ENCODE assay signal across 8 cellular contexts in genomic region chr12:6532927-6533652, GRCh38. TPM values are rescaled to one million over a fixed set of nuclear protein-coding genes. Genes with fewer than 3 reads are reported as not detected.
DNase-seq lines count a peak whose midpoint lies in the region; ATAC-seq, FAIRE-seq and TF ChIP-seq lines count a peak whose summit lies in the region.

No MANE protein-coding gene starts in this region.

- no peaks in the 10 kb centered on the region for H3K9me3 ChIP-seq in A673 (ENCODE audit: low read depth, low read length, poor library complexity, severe bottlenecking)

- peaks cover 40% of the 10 kb centered on the region for H3K4me1 ChIP-seq in A673 (ENCODE audit: insufficient read depth, low read length, poor library complexity, severe bottlenecking)
- peaks cover 26% of the 10 kb centered on the region for H3K4me1 ChIP-seq in foreskin keratinocyte

- H3K9me3 Mint-ChIP-seq in natural killer cell treated with Interleukin-12 subunit alpha and Interleukin-12 subunit beta and Interleukin-15 and Interleukin-18, amount 100 ng/mL, for 72 hours = no peaks in the 10 kb centered on the region

- peaks cover 39 to 51% of the 10 kb centered on the region in 2 donors for H3K4me1 Mint-ChIP-seq in natural killer cell treated with Interleukin-12 subunit alpha and Interleukin-12 subunit beta and Interleukin-15 and Interleukin-18, amount 100 ng/mL, for 72 hours (ENCODE audit: low read depth in 2 of 2)

- peak; percentile 3 for ATAC-seq in HG03025 (IDR thresholded peaks at IDR 0.05; ENCODE audit: low FRiP score, unreplicated experiment)
- peak; percentile 36 for ATAC-seq in foreskin keratinocyte
- no peak for ATAC-seq in natural killer cell treated with Interleukin-12 subunit alpha and Interleukin-12 subunit beta and Interleukin-15 and Interleukin-18, amount 100 ng/mL, for 72 hours

- FAIRE-seq in urothelium cell line (lab: Jason Lieb, UNC) = peak; percentile 82

- peaks cover 30% of the 10 kb centered on the region for H3K36me3 Mint-ChIP-seq in natural killer cell treated with Interleukin-12 subunit alpha and Interleukin-12 subunit beta and Interleukin-15 and Interleukin-18, amount 100 ng/mL, for 72 hours

- BruUV-seq in A673 (replicated peaks; lab: Mats Ljungman, UMichigan) = no TSS peak

- H3K4me3 Mint-ChIP-seq in natural killer cell treated with Interleukin-12 subunit alpha and Interleukin-12 subunit beta and Interleukin-15 and Interleukin-18, amount 100 ng/mL, for 72 hours = peak overlapping the region; percentile 97

- POLR2A ChIA-PET in A673 (lab: Charles Lee; ENCODE audit: low non-redundant PET) = no interaction called here

- H3K27me3 Mint-ChIP-seq in natural killer cell treated with Interleukin-12 subunit alpha and Interleukin-12 subunit beta and Interleukin-15 and Interleukin-18, amount 100 ng/mL, for 72 hours = no peaks in the 10 kb centered on the region

- intact Hi-C loops in A673 (cut with micrococcal nuclease; ENCODE audit: unreplicated experiment) = no loop called here

- peak overlapping the region; percentile 84 for H3K4me3 ChIP-seq in A673 (ENCODE audit: low read depth, low read length, poor library complexity, severe bottlenecking)
- H3K4me3 ChIP-seq in GM12864 (ENCODE audit: low read depth, low read length) = peak overlapping the region; percentile 80

- H3K27ac ChIP-seq in A673 (ENCODE audit: low read depth, low read length, poor library complexity, severe bottlenecking) (peak overlapping the region; percentile 96), foreskin keratinocyte (peak overlapping the region; percentile 58)

- CTCF ChIA-PET in A673 (lab: Charles Lee) = no interaction called here

- H3K36me3 ChIP-seq in A673 (ENCODE audit: insufficient read depth, low read length, poor library complexity, severe bottlenecking) = peaks cover 74% of the 10 kb centered on the region

- H3K27ac Mint-ChIP-seq in natural killer cell treated with Interleukin-12 subunit alpha and Interleukin-12 subunit beta and Interleukin-15 and Interleukin-18, amount 100 ng/mL, for 72 hours = peak overlapping the region; percentile 99 to 100

- H3K27me3 ChIP-seq in A673 (replicated peaks; ENCODE audit: insufficient read depth, low read depth, low read length, poor library complexity) (no peaks in the 10 kb centered on the region), foreskin keratinocyte (no peaks in the 10 kb centered on the region)

- peak; percentile 88 for DNase-seq in A673 (ENCODE audit: low spot score)
- DNase-seq in GM12864 (ENCODE audit: low read depth) = no peak
- peak; percentile 64 for DNase-seq in NCI-H345 treated with DMSO at 0.1 percent for 48 hours (lab: John Stamatoyannopoulos, UW; ENCODE audit: unreplicated experiment)
- DNase-seq in activated effector memory CD4-positive, alpha-beta T cell treated with Interleukin-2 at 50 U/mL for 16 hours = peak; percentile 16
- DNase-seq in foreskin keratinocyte = no peak
- peak; percentile 77 for DNase-seq in natural killer cell treated with Interleukin-12 subunit alpha and Interleukin-12 subunit beta and Interleukin-15 and Interleukin-18, amount 100 ng/mL, for 72 hours (ENCODE audit: low spot score)
- DNase-seq in urothelium cell line (ENCODE audit: low spot score) = peak; percentile 76

- TF ChIP-seq CTCF in A673 (conservative IDR thresholded peaks at IDR 0.05; ENCODE audit: low read depth, low read length) (no peak), GM12864 (IDR thresholded peaks at IDR 0.05; ENCODE audit: low read depth, low read length, missing control alignments) (no peak), foreskin keratinocyte (conservative IDR thresholded peaks at IDR 0.05) (no peak)

RNA-seq across cellular contexts. Expression of gene GAPDH, which starts 1.2 kb away (rescaled TPM):
- total RNA-seq in A673 (2021) (5,579 and 5,657 TPM in 2 replicates), foreskin keratinocyte (6,442 and 6,736 TPM in 2 replicates)
- polyA plus RNA-seq in foreskin keratinocyte = 7,678 and 8,217 TPM in 2 replicates
- 1,000 to 10,000 TPM; 4,687 to 5,410 TPM for total RNA-seq in natural killer cell treated with Interleukin-12 subunit alpha and Interleukin-12 subunit beta and Interleukin-15 and Interleukin-18, amount 100 ng/mL, for 72 hours

RNA-seq across cellular contexts. Expression of gene IFFO1, which starts 22.8 kb away (rescaled TPM):
- total RNA-seq in A673 (2021) (16.0 and 16.9 TPM in 2 replicates), foreskin keratinocyte (1.7 and 2.7 TPM in 2 replicates)
- 2.7 and 5.0 TPM in 2 replicates for polyA plus RNA-seq in foreskin keratinocyte
- total RNA-seq in natural killer cell treated with Interleukin-12 subunit alpha and Interleukin-12 subunit beta and Interleukin-15 and Interleukin-18, amount 100 ng/mL, for 72 hours = 10 to 100 TPM; 28.0 to 30.5 TPM

RNA-seq across cellular contexts. Expression of gene NOP2, which starts 35.0 kb away (rescaled TPM):
- total RNA-seq in A673 (2021) (131 and 177 TPM in 2 replicates), foreskin keratinocyte (64.2 and 65.6 TPM in 2 replicates)
- polyA plus RNA-seq in foreskin keratinocyte = 46.8 and 61.1 TPM in 2 replicates
- 100 to 1,000 TPM; 103 to 201 TPM for total RNA-seq in natural killer cell treated with Interleukin-12 subunit alpha and Interleukin-12 subunit beta and Interleukin-15 and Interleukin-18, amount 100 ng/mL, for 72 hours

RNA-seq across cellular contexts. Expression of gene NCAPD2, which starts 39.2 kb away (rescaled TPM):
- 125 and 128 TPM in 2 replicates for total RNA-seq in A673 (2021)
- 64.5 and 86.2 TPM in 2 replicates for total RNA-seq in foreskin keratinocyte
- 26.1 and 35.7 TPM in 2 replicates for polyA plus RNA-seq in foreskin keratinocyte
- total RNA-seq in natural killer cell treated with Interleukin-12 subunit alpha and Interleukin-12 subunit beta and Interleukin-15 and Interleukin-18, amount 100 ng/mL, for 72 hours = 100 to 1,000 TPM in 1 of 2 donors, 10 to 100 TPM in 1; 73.4 to 131 TPM

RNA-seq across cellular contexts. Expression of gene MRPL51, which starts 40.0 kb away (rescaled TPM):
- total RNA-seq in A673 (2021) (378 and 401 TPM in 2 replicates), foreskin keratinocyte (193 and 210 TPM in 2 replicates)
- 303 and 321 TPM in 2 replicates for polyA plus RNA-seq in foreskin keratinocyte
- total RNA-seq in natural killer cell treated with Interleukin-12 subunit alpha and Interleukin-12 subunit beta and Interleukin-15 and Interleukin-18, amount 100 ng/mL, for 72 hours = 100 to 1,000 TPM; 200 to 217 TPM

Comparison
In these comparisons a context has a peak if more than half of its experiments do, and no peak if none do; other contexts are left out.
1. DNase-seq: peak in A673 (single experiment), NCI-H345 treated with DMSO at 0.1 percent for 48 hours (single experiment), activated effector memory CD4-positive, alpha-beta T cell treated with Interleukin-2 at 50 U/mL for 16 hours (single experiment), natural killer cell treated with Interleukin-12 subunit alpha and Interleukin-12 subunit beta and Interleukin-15 and Interleukin-18, amount 100 ng/mL, for 72 hours (single experiment) and urothelium cell line (single experiment); none in GM12864 (single experiment) and foreskin keratinocyte (0 of 2).
2. ATAC-seq: peak in HG03025 (single experiment) and foreskin keratinocyte (single experiment); none in natural killer cell treated with Interleukin-12 subunit alpha and Interleukin-12 subunit beta and Interleukin-15 and Interleukin-18, amount 100 ng/mL, for 72 hours (0 of 2).